1 cellular context compared by ENCODE assay signal in genomic region chr2:41847744-41848441, GRCh38.
TF ChIP-seq lines count a peak whose summit lies in the region.

No MANE protein-coding gene starts in this region.

TF ChIP-seq in HepG2, 621 proteins besides CTCF, POLR2A, EP300 and RAD21 (continued from another document and continues in another):
- TF ChIP-seq ZNF350 (CRISPR knock-in tag; IDR thresholded peaks at IDR 0.05; ENCODE audit: borderline replicate concordance, low read depth) (0 out of 2 replicates have a peak, but pooled peaks have one; percentile 45), HNRNPL (IDR thresholded peaks at IDR 0.05; ENCODE audit: low read depth, low read length) (no peak), ZZZ3 (CRISPR knock-in tag; IDR thresholded peaks at IDR 0.05; ENCODE audit: borderline replicate concordance) (no peak), ZFP62 (CRISPR knock-in tag; IDR thresholded peaks at IDR 0.05) (no peak), PBX2 (CRISPR knock-in tag; IDR thresholded peaks at IDR 0.05) (0 out of 2 replicates have a peak, but pooled peaks have one; percentile 35), ZNF276 (CRISPR knock-in tag; IDR thresholded peaks at IDR 0.05; ENCODE audit: low read depth) (no peak), SMARCC2 (IDR thresholded peaks at IDR 0.05) (peak; percentile 93; the same call in 1 of the 2 replicates), MTA3 (CRISPR knock-in tag; IDR thresholded peaks at IDR 0.05) (no peak), ZNF44 (CRISPR knock-in tag; IDR thresholded peaks at IDR 0.05) (no peak), ZNF367 (CRISPR knock-in tag; IDR thresholded peaks at IDR 0.05; ENCODE audit: borderline replicate concordance) (no peak), KIAA2018 (CRISPR knock-in tag; IDR thresholded peaks at IDR 0.05; ENCODE audit: borderline replicate concordance) (0 out of 2 replicates have a peak, but pooled peaks have one; percentile 38), ZNF138 (CRISPR knock-in tag; IDR thresholded peaks at IDR 0.05; ENCODE audit: low read depth) (no peak), CREB3 (CRISPR knock-in tag; IDR thresholded peaks at IDR 0.05) (no peak), PRDM4 (CRISPR knock-in tag; IDR thresholded peaks at IDR 0.05; ENCODE audit: borderline replicate concordance) (no peak), IRF9 (CRISPR knock-in tag; IDR thresholded peaks at IDR 0.05; ENCODE audit: borderline replicate concordance) (0 out of 2 replicates have a peak, but pooled peaks have one; percentile 54), TRIM24 (CRISPR knock-in tag; IDR thresholded peaks at IDR 0.05) (peak; percentile 95), MEIS1 (CRISPR knock-in tag; IDR thresholded peaks at IDR 0.05; ENCODE audit: borderline replicate concordance) (peak; percentile 83; the same call in 1 of the 2 replicates), ZFP36 (IDR thresholded peaks at IDR 0.05; ENCODE audit: borderline replicate concordance, low read depth, low read length, partially characterized antibody) (no peak), ZNF317 (CRISPR knock-in tag; IDR thresholded peaks at IDR 0.05) (peak; percentile 69; the same call in 1 of the 2 replicates), FIP1L1 (IDR thresholded peaks at IDR 0.05; ENCODE audit: borderline replicate concordance, insufficient read depth, low read depth, low read length) (no peak), SNAPC4 (CRISPR knock-in tag; IDR thresholded peaks at IDR 0.05) (no peak), ZFP41 (CRISPR knock-in tag; IDR thresholded peaks at IDR 0.05; ENCODE audit: borderline replicate concordance) (no peak), ELK4 (CRISPR knock-in tag; IDR thresholded peaks at IDR 0.05; ENCODE audit: borderline replicate concordance) (no peak), ZIK1 (CRISPR knock-in tag; IDR thresholded peaks at IDR 0.05; ENCODE audit: borderline replicate concordance, low read depth) (no peak), PAWR (CRISPR knock-in tag; IDR thresholded peaks at IDR 0.05; ENCODE audit: borderline replicate concordance) (no peak), FOXK2 (IDR thresholded peaks at IDR 0.05) (peak; percentile 99), EZH2 (conservative IDR thresholded peaks at IDR 0.05; ENCODE audit: low read depth, low read length) (no peak), THRA (CRISPR knock-in tag; IDR thresholded peaks at IDR 0.05; ENCODE audit: borderline replicate concordance) (peak; percentile 100), HDAC1 (CRISPR knock-in tag; IDR thresholded peaks at IDR 0.05) (peak; percentile 68; the same call in 1 of the 2 replicates)
